Comparison of ENCODE assay signal across 14 cellular contexts in the genomic region with DNA sequence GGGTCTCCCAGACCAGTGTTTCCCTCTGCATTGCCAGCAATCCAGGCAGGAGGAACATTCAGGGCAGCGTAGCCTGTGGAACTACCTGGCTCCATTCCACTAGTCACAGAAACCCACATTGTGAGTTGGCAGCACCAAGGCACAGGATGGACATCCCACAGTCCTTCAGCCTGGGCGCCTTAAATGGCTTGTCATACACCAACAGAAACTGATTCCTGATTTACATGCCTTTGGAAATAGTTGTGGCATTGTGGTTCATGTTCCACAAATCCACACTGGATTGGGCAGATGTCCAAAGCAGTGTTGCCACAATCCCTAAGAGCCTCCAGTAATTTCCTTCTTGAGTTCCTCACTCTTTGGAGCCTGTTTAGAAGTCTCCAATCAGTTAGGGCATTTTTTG.
DNase-seq lines count a peak whose midpoint lies in the region; ATAC-seq and TF ChIP-seq lines count a peak whose summit lies in the region.
"Had no signal": no experiment of that assay in that cellular context is flagged by ENCODE, and none has a peak within 500 bp of the region (broad histone marks: within the 10 kb centered on the region; RNA-seq: fewer than 3 reads in every experiment).

No MANE protein-coding gene starts in this region.

- H3K36me3 ChIP-seq in SK-N-SH (replicated peaks in 1 of 2; ENCODE audit: control insufficient read depth in 1 of 2, insufficient read depth in 2 of 2, low read length in 1 of 2) (no peaks in the 10 kb centered on the region), adrenal gland (replicated peaks in 1 of 2) (no peaks in the 10 kb centered on the region)
- H3K36me3 ChIP-seq: suprapubic skin had no signal

- 89% methylated on average over 1 of the region's 2 CpGs for WGBS in SK-N-SH (ENCODE audit: low lambda C conversion rate)
- WGBS in adrenal gland, 4 donors = 72 to 88% (median 78%) methylated on average over 2 of the region's 2 CpGs

- no peaks in the 10 kb centered on the region for H3F3A ChIP-seq in SK-N-SH (replicated peaks; ENCODE audit: insufficient read depth)

- ATAC-seq in SK-N-SH treated with all-trans-retinoic acid at 6 μM for 48 hours (no peak; the same call in 2 of the 3 replicates), left cardiac atrium (peak; percentile 18 to 69)

- intact Hi-C loops in left cardiac atrium (cut with DNase I) = no loop called here
- intact Hi-C loops in adrenal gland (cut with DNase I) = no loop called here

- H3K4me3 ChIP-seq in SK-N-SH (ENCODE audit: low read depth in 2 of 2, low read length in 1 of 2) (no peak overlapping the region), adrenal gland (no peak overlapping the region)
- H3K4me3 ChIP-seq: suprapubic skin had no signal

- H3K4me1 ChIP-seq in SK-N-SH (ENCODE audit: control insufficient read depth in 1 of 2, insufficient read depth in 2 of 2, low read depth in 1 of 2, low read length in 1 of 2) (peaks cover 6% of the 10 kb centered on the region in 2 experiments; a peak in 2 of 4 replicates), adrenal gland (replicated peaks in 1 of 2) (peaks cover 0 to 18% of the 10 kb centered on the region in 2 donors)
- H3K4me1 ChIP-seq: parathyroid adenoma had no signal

- DNase-seq in SK-N-SH = no peak
- DNase-seq in astrocyte of the hippocampus (ENCODE audit: low read depth, low spot score) = peak; percentile 97
- no peak for DNase-seq in left cardiac atrium
- peak; percentile 90 for DNase-seq in stromal cell of bone marrow (ENCODE audit: low read depth)
- DNase-seq in HuH-7 (ENCODE audit: low spot score) = no peak
- DNase-seq in NCI-H748 (lab: John Stamatoyannopoulos, UW; ENCODE audit: unreplicated experiment) = no peak
- no peak for DNase-seq in adrenal gland
- DNase-seq: cortex of kidney, NCI-H524 treated with DMSO at 0.1 percent for 48 hours had no signal

- TF ChIP-seq RAD21 in SK-N-SH (IDR thresholded peaks at IDR 0.05; ENCODE audit: low read length) = no peak

- H2AFZ ChIP-seq in SK-N-SH (ENCODE audit: low read depth) = no peak overlapping the region
- H2AFZ ChIP-seq: parathyroid adenoma had no signal

- TF ChIP-seq CTCF in SK-N-SH (IDR thresholded peaks at IDR 0.05) = no peak
- no peak for TF ChIP-seq CTCF in adrenal gland (IDR thresholded peaks at IDR 0.05)

- H3K9me3 ChIP-seq in SK-N-SH = no peaks in the 10 kb centered on the region
- H3K9me3 ChIP-seq in adrenal gland (replicated peaks in 1 of 3) = no peaks in the 10 kb centered on the region
- H3K9me3 ChIP-seq: suprapubic skin had no signal

- no peak overlapping the region for H3K4me2 ChIP-seq in SK-N-SH

- CTCF ChIA-PET in SK-N-SH (lab: Yijun Ruan, JAX) = interaction anchor here (1.0 kb wide), 1 partner anchor 11 kb away, joined by 3 read pairs; no protein-coding TSS in a partner anchor

- TF ChIP-seq POLR2A in adrenal gland (IDR thresholded peaks at IDR 0.05) = no peak

- TF ChIP-seq EP300 in SK-N-SH (IDR thresholded peaks at IDR 0.05; ENCODE audit: borderline replicate concordance in 1 of 2, low read depth in 1 of 2, low read length in 1 of 2) = no peak

- no peaks in the 10 kb centered on the region for H3K9me2 ChIP-seq in SK-N-SH

- H3K27me3 ChIP-seq in SK-N-SH (ENCODE audit: insufficient read depth) (no peaks in the 10 kb centered on the region), adrenal gland (no peaks in the 10 kb centered on the region)
- H3K27me3 ChIP-seq: suprapubic skin had no signal

- H3K27ac ChIP-seq in SK-N-SH (ENCODE audit: low read depth in 2 of 2, low read length in 1 of 2) (no peak overlapping the region; a peak in 1 of 4 replicates), adrenal gland (peak overlapping the region in 1 of 5 donors; percentile 66)
- H3K27ac ChIP-seq: 22Rv1, HL-60, parathyroid adenoma had no signal

- no peaks in the 10 kb centered on the region for H3K79me2 ChIP-seq in SK-N-SH (ENCODE audit: insufficient read depth)
- H3K79me2 ChIP-seq: parathyroid adenoma had no signal

- H4K20me1 ChIP-seq in SK-N-SH (ENCODE audit: insufficient read depth) = no peaks in the 10 kb centered on the region

- H3K9ac ChIP-seq in SK-N-SH = no peak overlapping the region
- H3K9ac ChIP-seq: parathyroid adenoma had no signal

- POLR2A ChIA-PET in SK-N-SH (lab: Yijun Ruan, JAX) = no interaction called here

TF ChIP-seq in SK-N-SH, 30 proteins besides CTCF, POLR2A, EP300 and RAD21 (continues in another document):
- TF ChIP-seq, protein P1, sequence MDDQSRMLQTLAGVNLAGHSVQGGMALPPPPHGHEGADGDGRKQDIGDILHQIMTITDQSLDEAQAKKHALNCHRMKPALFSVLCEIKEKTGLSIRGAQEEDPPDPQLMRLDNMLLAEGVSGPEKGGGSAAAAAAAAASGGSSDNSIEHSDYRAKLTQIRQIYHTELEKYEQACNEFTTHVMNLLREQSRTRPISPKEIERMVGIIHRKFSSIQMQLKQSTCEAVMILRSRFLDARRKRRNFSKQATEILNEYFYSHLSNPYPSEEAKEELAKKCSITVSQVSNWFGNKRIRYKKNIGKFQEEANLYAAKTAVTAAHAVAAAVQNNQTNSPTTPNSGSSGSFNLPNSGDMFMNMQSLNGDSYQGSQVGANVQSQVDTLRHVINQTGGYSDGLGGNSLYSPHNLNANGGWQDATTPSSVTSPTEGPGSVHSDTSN (IDR thresholded peaks at IDR 0.05) = 0 out of 2 replicates have a peak, but pooled peaks have one; percentile 3
- TF ChIP-seq FOXM1 (IDR thresholded peaks at IDR 0.05; ENCODE audit: low read depth) = no peak
- peak; percentile 55; the same call in 1 of the 2 replicates for TF ChIP-seq NFIC (IDR thresholded peaks at IDR 0.05; ENCODE audit: borderline replicate concordance)
- TF ChIP-seq, protein P2, sequence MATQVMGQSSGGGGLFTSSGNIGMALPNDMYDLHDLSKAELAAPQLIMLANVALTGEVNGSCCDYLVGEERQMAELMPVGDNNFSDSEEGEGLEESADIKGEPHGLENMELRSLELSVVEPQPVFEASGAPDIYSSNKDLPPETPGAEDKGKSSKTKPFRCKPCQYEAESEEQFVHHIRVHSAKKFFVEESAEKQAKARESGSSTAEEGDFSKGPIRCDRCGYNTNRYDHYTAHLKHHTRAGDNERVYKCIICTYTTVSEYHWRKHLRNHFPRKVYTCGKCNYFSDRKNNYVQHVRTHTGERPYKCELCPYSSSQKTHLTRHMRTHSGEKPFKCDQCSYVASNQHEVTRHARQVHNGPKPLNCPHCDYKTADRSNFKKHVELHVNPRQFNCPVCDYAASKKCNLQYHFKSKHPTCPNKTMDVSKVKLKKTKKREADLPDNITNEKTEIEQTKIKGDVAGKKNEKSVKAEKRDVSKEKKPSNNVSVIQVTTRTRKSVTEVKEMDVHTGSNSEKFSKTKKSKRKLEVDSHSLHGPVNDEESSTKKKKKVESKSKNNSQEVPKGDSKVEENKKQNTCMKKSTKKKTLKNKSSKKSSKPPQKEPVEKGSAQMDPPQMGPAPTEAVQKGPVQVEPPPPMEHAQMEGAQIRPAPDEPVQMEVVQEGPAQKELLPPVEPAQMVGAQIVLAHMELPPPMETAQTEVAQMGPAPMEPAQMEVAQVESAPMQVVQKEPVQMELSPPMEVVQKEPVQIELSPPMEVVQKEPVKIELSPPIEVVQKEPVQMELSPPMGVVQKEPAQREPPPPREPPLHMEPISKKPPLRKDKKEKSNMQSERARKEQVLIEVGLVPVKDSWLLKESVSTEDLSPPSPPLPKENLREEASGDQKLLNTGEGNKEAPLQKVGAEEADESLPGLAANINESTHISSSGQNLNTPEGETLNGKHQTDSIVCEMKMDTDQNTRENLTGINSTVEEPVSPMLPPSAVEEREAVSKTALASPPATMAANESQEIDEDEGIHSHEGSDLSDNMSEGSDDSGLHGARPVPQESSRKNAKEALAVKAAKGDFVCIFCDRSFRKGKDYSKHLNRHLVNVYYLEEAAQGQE (IDR thresholded peaks at IDR 0.05; ENCODE audit: low read depth, low read length) = no peak
- TF ChIP-seq GATA2 (CRISPR knock-in tag; IDR thresholded peaks at IDR 0.05) = no peak

TF ChIP-seq in SK-N-SH treated with all-trans-retinoic acid at 6 μM for 48 hours, 23 proteins besides CTCF, POLR2A, EP300 and RAD21 (continues in another document):
- TF ChIP-seq ESRRG (CRISPR knock-in tag; IDR thresholded peaks at IDR 0.05) = no peak
- TF ChIP-seq ZFP30 (CRISPR knock-in tag; IDR thresholded peaks at IDR 0.05) = no peak
- no peak for TF ChIP-seq ZNF565 (CRISPR knock-in tag; conservative IDR thresholded peaks at IDR 0.05; ENCODE audit: low read depth)
- TF ChIP-seq ZNF70 (CRISPR knock-in tag; IDR thresholded peaks at IDR 0.05) = no peak
- no peak for TF ChIP-seq ARNTL (CRISPR knock-in tag; IDR thresholded peaks at IDR 0.05; ENCODE audit: borderline replicate concordance, low read depth)
- TF ChIP-seq ZFP3 (CRISPR knock-in tag; IDR thresholded peaks at IDR 0.05) = no peak
- TF ChIP-seq ZNF8 (CRISPR knock-in tag; IDR thresholded peaks at IDR 0.05) = no peak
- no peak for TF ChIP-seq CSDC2 (CRISPR knock-in tag; IDR thresholded peaks at IDR 0.05)
- TF ChIP-seq ISL1 (CRISPR knock-in tag; IDR thresholded peaks at IDR 0.05) = no peak
- TF ChIP-seq, protein P3, sequence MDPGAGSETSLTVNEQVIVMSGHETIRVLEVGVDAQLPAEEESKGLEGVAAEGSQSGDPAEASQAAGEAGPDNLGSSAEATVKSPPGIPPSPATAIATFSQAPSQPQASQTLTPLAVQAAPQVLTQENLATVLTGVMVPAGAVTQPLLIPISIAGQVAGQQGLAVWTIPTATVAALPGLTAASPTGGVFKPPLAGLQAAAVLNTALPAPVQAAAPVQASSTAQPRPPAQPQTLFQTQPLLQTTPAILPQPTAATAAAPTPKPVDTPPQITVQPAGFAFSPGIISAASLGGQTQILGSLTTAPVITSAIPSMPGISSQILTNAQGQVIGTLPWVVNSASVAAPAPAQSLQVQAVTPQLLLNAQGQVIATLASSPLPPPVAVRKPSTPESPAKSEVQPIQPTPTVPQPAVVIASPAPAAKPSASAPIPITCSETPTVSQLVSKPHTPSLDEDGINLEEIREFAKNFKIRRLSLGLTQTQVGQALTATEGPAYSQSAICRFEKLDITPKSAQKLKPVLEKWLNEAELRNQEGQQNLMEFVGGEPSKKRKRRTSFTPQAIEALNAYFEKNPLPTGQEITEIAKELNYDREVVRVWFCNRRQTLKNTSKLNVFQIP (CRISPR knock-in tag; IDR thresholded peaks at IDR 0.05; ENCODE audit: borderline replicate concordance, low read depth) = no peak
- TF ChIP-seq GLIS3 (CRISPR knock-in tag; IDR thresholded peaks at IDR 0.05) = no peak

Comparison
In these comparisons a context has a peak if more than half of its experiments do, and no peak if none do; other contexts are left out.
1. DNase-seq: peak in astrocyte of the hippocampus (single experiment) and stromal cell of bone marrow (single experiment); none in SK-N-SH (single experiment), left cardiac atrium (single experiment), HuH-7 (single experiment), NCI-H748 (single experiment) and adrenal gland (0 of 7).